In the genomic region with DNA sequence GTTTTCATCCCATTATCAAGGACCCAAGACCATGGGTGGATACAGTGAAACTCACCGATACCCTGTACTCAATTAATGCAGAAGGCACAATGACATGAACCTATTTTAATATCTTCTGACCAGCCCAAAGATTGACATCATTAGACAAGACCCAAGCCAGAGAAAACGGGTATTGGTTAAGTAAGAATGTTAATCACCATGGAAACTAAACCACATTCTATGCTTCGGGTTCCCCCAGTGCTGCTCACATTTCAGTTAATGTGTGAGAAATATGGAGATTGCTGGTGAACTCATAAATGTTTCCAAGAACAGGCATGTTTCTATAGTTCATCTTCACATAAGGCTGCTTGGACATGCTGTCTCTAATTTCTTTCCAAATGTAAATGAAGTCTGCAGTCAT, we compare ENCODE assay signal across 20 cellular contexts.
DNase-seq lines count a peak whose midpoint lies in the region; ATAC-seq and TF ChIP-seq lines count a peak whose summit lies in the region.
"Had no signal": no experiment of that assay in that cellular context is flagged by ENCODE, and none has a peak within 500 bp of the region (broad histone marks: within the 10 kb centered on the region; RNA-seq: fewer than 3 reads in every experiment).

No MANE protein-coding gene starts in this region.

- in situ Hi-C loops in astrocyte of the spinal cord (cut with HindIII; ENCODE audit: low sequenced_read_pairs): no loop called here

- intact Hi-C loops in left lung (cut with DNase I): no loop called here

- no peak overlapping the region for H3K27ac ChIP-seq in left lung
- H3K27ac ChIP-seq: A549; BLaER1 treated with 17β-estradiol and CSF1 and Interleukin-3, amounts not matched to agents 10 nM and 100 nM had no signal

- H3K27me3 ChIP-seq in left lung (peaks cover 0 to 9% of the 10 kb centered on the region in 2 donors), MG63 (peaks cover 18% of the 10 kb centered on the region)
- H3K27me3 ChIP-seq: BE2C; BLaER1 treated with 17β-estradiol and CSF1 and Interleukin-3, amounts not matched to agents 10 nM and 100 nM had no signal

- DNase-seq in NCI-H2107 treated with DMSO at 0.1 percent for 48 hours (lab: John Stamatoyannopoulos, UW; ENCODE audit: unreplicated experiment) (peak; percentile 11), NCI-H2107 (lab: John Stamatoyannopoulos, UW) (no peak), NCI-H748 (lab: John Stamatoyannopoulos, UW; ENCODE audit: unreplicated experiment) (peak; percentile 35), NCI-H748 treated with DMSO at 0.1 percent for 48 hours (lab: John Stamatoyannopoulos, UW) (no peak), astrocyte of the spinal cord (ENCODE audit: low read depth, low spot score) (peak; percentile 31), left lung (no peak), MG63 (no peak)
- DNase-seq: 8988T; ACHN; AML-193; BE2C; CD4-positive, alpha-beta T cell; CD8-positive, alpha-beta memory T cell; DMS 273 treated with DMSO at 0.1 percent for 48 hours; DND-41; H9 had no signal

- H3K9me3 ChIP-seq in left lung: peaks cover 0 to 5% of the 10 kb centered on the region in 2 donors
- peaks cover 4% of the 10 kb centered on the region; the same call in 1 of the 2 replicates for H3K9me3 ChIP-seq in MG63
- H3K9me3 ChIP-seq: A549 had no signal

- no peaks in the 10 kb centered on the region for H3K4me1 ChIP-seq in left lung
- H3K4me1 ChIP-seq: A549; BE2C; BLaER1 treated with 17β-estradiol and CSF1 and Interleukin-3, amounts not matched to agents 10 nM and 100 nM had no signal

- TF ChIP-seq CTCF in astrocyte of the spinal cord (IDR thresholded peaks at IDR 0.05; ENCODE audit: low read depth, low read length) (no peak), left lung (IDR thresholded peaks at IDR 0.05) (no peak)

- no peaks in the 10 kb centered on the region for H3K36me3 ChIP-seq in left lung
- no peaks in the 10 kb centered on the region for H3K36me3 ChIP-seq in MG63
- H3K36me3 ChIP-seq: BE2C; BLaER1 treated with 17β-estradiol and CSF1 and Interleukin-3, amounts not matched to agents 10 nM and 100 nM had no signal

- no peak for ATAC-seq in left lung
- ATAC-seq: A549, GM23338, HCT116 had no signal

- H3K4me3 ChIP-seq in astrocyte of the spinal cord (ENCODE audit: low read depth, low read length) (no peak overlapping the region), left lung (no peak overlapping the region), MG63 (no peak overlapping the region)
- H3K4me3 ChIP-seq: A549; BLaER1 treated with 17β-estradiol and CSF1 and Interleukin-3, amounts not matched to agents 10 nM and 100 nM; GM23338 had no signal

Comparison
In these comparisons a context has a peak if more than half of its experiments do, and no peak if none do; other contexts are left out.
1. DNase-seq: peak in NCI-H2107 treated with DMSO at 0.1 percent for 48 hours (single experiment), NCI-H748 (single experiment) and astrocyte of the spinal cord (single experiment); none in NCI-H2107 (single experiment), NCI-H748 treated with DMSO at 0.1 percent for 48 hours (single experiment), left lung (0 of 2) and MG63 (single experiment).